ENCODE assay signal across 26 cellular contexts in genomic region chr17:8909621-8910292, GRCh38. TPM values are rescaled to one million over a fixed set of nuclear protein-coding genes. Genes with fewer than 3 reads are reported as not detected.
DNase-seq lines count a peak whose midpoint lies in the region; ATAC-seq and TF ChIP-seq lines count a peak whose summit lies in the region.
"Had no signal": no experiment of that assay in that cellular context is flagged by ENCODE, and none has a peak within 500 bp of the region (broad histone marks: within the 10 kb centered on the region; RNA-seq: fewer than 3 reads in every experiment).

No MANE protein-coding gene starts in this region.

- TF ChIP-seq CTCF in testis (IDR thresholded peaks at IDR 0.05), result no peak

- 73 to 75% methylated on average over 8 of the region's 8 CpGs for WGBS in testis, 2 donors

- no peak overlapping the region for H3K4me3 ChIP-seq in testis
- H3K4me3 ChIP-seq: coronary artery, heart right ventricle, prostate gland, stomach, tibial nerve had no signal

- no peaks in the 10 kb centered on the region for H3K4me1 ChIP-seq in testis
- H3K4me1 ChIP-seq: BE2C, foreskin keratinocyte, prostate gland, stomach, tibial nerve had no signal

- H3K27me3 Mint-ChIP-seq in activated naive CD4-positive, alpha-beta T cell treated with anti-CD3 and anti-CD28 coated beads, Interleukin-2, amount 50 U/mL, for 24 hours, result no peaks in the 10 kb centered on the region
- no peaks in the 10 kb centered on the region for H3K27me3 Mint-ChIP-seq in effector memory CD8-positive, alpha-beta T cell
- no peaks in the 10 kb centered on the region for H3K27me3 Mint-ChIP-seq in stimulated activated memory B cell treated with anti-CD40 and anti-IgM and Interleukin-4, amounts not matched to agents 10 μg/mL and 1 μg/mL and 100 μg/mL, for 72 hours
- peaks cover 0 to 8% (median 2%) of the 10 kb centered on the region in 3 donors for H3K27me3 Mint-ChIP-seq in immature natural killer cell (ENCODE audit: low read depth in 3 of 3)
- H3K27me3 Mint-ChIP-seq: activated CD4-positive, alpha-beta T cell treated with anti-CD3 and anti-CD28 coated beads, Interleukin-2, amount 10 ng/mL, durations not matched to agents 24 days and 14 days; activated T-helper 17 cell treated with anti-CD3 and anti-CD28 coated beads, Interleukin-2, amount 50 U/mL, for 72 hours; memory B cell had no signal

- no peak for TF ChIP-seq POLR2A in testis (IDR thresholded peaks at IDR 0.05)

- no peak overlapping the region for H3K27ac ChIP-seq in testis
- H3K27ac ChIP-seq: foreskin keratinocyte, HL-60, prostate gland, stomach, tibial nerve had no signal

- peak; percentile 52 for ATAC-seq in GM18868 (IDR thresholded peaks at IDR 0.05; ENCODE audit: unreplicated experiment)
- no peak for ATAC-seq in effector memory CD8-positive, alpha-beta T cell (replicated peaks)
- ATAC-seq in stimulated activated memory B cell treated with anti-CD40 and anti-IgM and Interleukin-4, amounts not matched to agents 10 μg/mL and 1 μg/mL and 100 μg/mL, for 72 hours, result peak; percentile 59
- ATAC-seq: activated naive CD4-positive, alpha-beta T cell treated with anti-CD3 and anti-CD28 coated beads, Interleukin-2, amount 50 U/mL, for 72 hours; activated T-helper 17 cell treated with anti-CD3 and anti-CD28 coated beads, Interleukin-2, amount 50 U/mL, for 72 hours; foreskin keratinocyte had no signal

- no peaks in the 10 kb centered on the region for H3K27me3 ChIP-seq in testis
- H3K27me3 ChIP-seq: BE2C, tibial nerve had no signal

- H3K36me3 ChIP-seq in testis (ENCODE audit: low read depth, missing control alignments), result no peaks in the 10 kb centered on the region
- H3K36me3 ChIP-seq: BE2C, prostate gland, tibial nerve had no signal

- H3K27ac Mint-ChIP-seq in activated naive CD4-positive, alpha-beta T cell treated with anti-CD3 and anti-CD28 coated beads, Interleukin-2, amount 50 U/mL, for 24 hours, result peak overlapping the region; percentile 41
- H3K27ac Mint-ChIP-seq in effector memory CD8-positive, alpha-beta T cell, result peak overlapping the region; percentile 62 to 84
- H3K27ac Mint-ChIP-seq in stimulated activated memory B cell treated with anti-CD40 and anti-IgM and Interleukin-4, amounts not matched to agents 10 μg/mL and 1 μg/mL and 100 μg/mL, for 72 hours, result peak overlapping the region; percentile 60
- peak overlapping the region in 3 of 6 donors; percentile 64 to 73 (median 65) for H3K27ac Mint-ChIP-seq in immature natural killer cell
- H3K27ac Mint-ChIP-seq: activated CD4-positive, alpha-beta T cell treated with anti-CD3 and anti-CD28 coated beads, Interleukin-2, amount 10 ng/mL, durations not matched to agents 24 days and 14 days had no signal

- H3K4me3 Mint-ChIP-seq in activated naive CD4-positive, alpha-beta T cell treated with anti-CD3 and anti-CD28 coated beads, Interleukin-2, amount 50 U/mL, for 24 hours, result no peak overlapping the region
- no peak overlapping the region for H3K4me3 Mint-ChIP-seq in effector memory CD8-positive, alpha-beta T cell
- no peak overlapping the region for H3K4me3 Mint-ChIP-seq in stimulated activated memory B cell treated with anti-CD40 and anti-IgM and Interleukin-4, amounts not matched to agents 10 μg/mL and 1 μg/mL and 100 μg/mL, for 72 hours
- no peak overlapping the region for H3K4me3 Mint-ChIP-seq in immature natural killer cell
- H3K4me3 Mint-ChIP-seq: activated CD4-positive, alpha-beta T cell treated with anti-CD3 and anti-CD28 coated beads, Interleukin-2, amount 10 ng/mL, durations not matched to agents 24 days and 14 days; activated T-helper 17 cell treated with anti-CD3 and anti-CD28 coated beads, Interleukin-2, amount 50 U/mL, for 72 hours; memory B cell had no signal

- peaks cover 16% of the 10 kb centered on the region for H3K36me3 Mint-ChIP-seq in activated naive CD4-positive, alpha-beta T cell treated with anti-CD3 and anti-CD28 coated beads, Interleukin-2, amount 50 U/mL, for 24 hours
- peaks cover 70% of the 10 kb centered on the region for H3K36me3 Mint-ChIP-seq in effector memory CD8-positive, alpha-beta T cell (ENCODE audit: insufficient read depth)
- H3K36me3 Mint-ChIP-seq in stimulated activated memory B cell treated with anti-CD40 and anti-IgM and Interleukin-4, amounts not matched to agents 10 μg/mL and 1 μg/mL and 100 μg/mL, for 72 hours, result peaks cover 63% of the 10 kb centered on the region
- peaks cover 12 to 49% (median 28%) of the 10 kb centered on the region in 3 donors for H3K36me3 Mint-ChIP-seq in immature natural killer cell

- no peaks in the 10 kb centered on the region for H3K9me3 Mint-ChIP-seq in activated naive CD4-positive, alpha-beta T cell treated with anti-CD3 and anti-CD28 coated beads, Interleukin-2, amount 50 U/mL, for 24 hours
- H3K9me3 Mint-ChIP-seq in effector memory CD8-positive, alpha-beta T cell, result no peaks in the 10 kb centered on the region
- no peaks in the 10 kb centered on the region for H3K9me3 Mint-ChIP-seq in stimulated activated memory B cell treated with anti-CD40 and anti-IgM and Interleukin-4, amounts not matched to agents 10 μg/mL and 1 μg/mL and 100 μg/mL, for 72 hours
- no peaks in the 10 kb centered on the region for H3K9me3 Mint-ChIP-seq in immature natural killer cell
- H3K9me3 Mint-ChIP-seq: activated CD4-positive, alpha-beta T cell treated with anti-CD3 and anti-CD28 coated beads, Interleukin-2, amount 10 ng/mL, durations not matched to agents 24 days and 14 days; activated naive CD4-positive, alpha-beta T cell treated with anti-CD3 and anti-CD28 coated beads, Interleukin-2, amount 50 U/mL, for 72 hours; activated T-helper 17 cell treated with anti-CD3 and anti-CD28 coated beads, Interleukin-2, amount 50 U/mL, for 72 hours; memory B cell had no signal

- intact Hi-C loops in testis (cut with DNase I; ENCODE audit: low total_unique reads), result no loop called here

- H3K4me1 Mint-ChIP-seq in activated naive CD4-positive, alpha-beta T cell treated with anti-CD3 and anti-CD28 coated beads, Interleukin-2, amount 50 U/mL, for 24 hours, result peaks cover 16% of the 10 kb centered on the region
- peaks cover 41 to 42% of the 10 kb centered on the region in 2 donors for H3K4me1 Mint-ChIP-seq in effector memory CD8-positive, alpha-beta T cell (ENCODE audit: low read depth in 2 of 2)
- H3K4me1 Mint-ChIP-seq in stimulated activated memory B cell treated with anti-CD40 and anti-IgM and Interleukin-4, amounts not matched to agents 10 μg/mL and 1 μg/mL and 100 μg/mL, for 72 hours, result peaks cover 75% of the 10 kb centered on the region
- peaks cover 52 to 60% of the 10 kb centered on the region in 2 donors for H3K4me1 Mint-ChIP-seq in immature natural killer cell

- no peaks in the 10 kb centered on the region for H3K9me3 ChIP-seq in testis
- H3K9me3 ChIP-seq: BE2C, heart right ventricle, prostate gland, stomach, tibial nerve had no signal

- DNase-seq in activated naive CD4-positive, alpha-beta T cell treated with Interleukin-2 at 50 U/mL for 16 hours, result no peak
- no peak for DNase-seq in effector memory CD8-positive, alpha-beta T cell
- DNase-seq in immature natural killer cell (no peak), testis (no peak)
- DNase-seq: BE2C, COR-L47, foreskin keratinocyte, heart right ventricle, Karpas-422, NCI-H146, NCI-H2107, NCI-H446 treated with DMSO at 0.1 percent for 48 hours, RPMI8226, stomach had no signal

RNA-seq across cellular contexts. Expression of gene PIK3R6, which starts 42.3 kb away (rescaled TPM):
- polyA plus RNA-seq in immature natural killer cell (under 1 TPM in 2 of 3 donors, not detected in 1; 0.18 to 0.57 TPM), testis (ENCODE audit: insufficient read depth, low read depth, low replicate concordance) (2.6 TPM)
- 1 to 10 TPM; 1.3 to 2.5 TPM for total RNA-seq in testis
- total RNA-seq: bronchial epithelial cell, foreskin keratinocyte had no signal
- polyA plus RNA-seq: foreskin keratinocyte had no signal

RNA-seq across cellular contexts. Expression of gene PIK3R5, which starts 55.8 kb away (rescaled TPM):
- polyA plus RNA-seq in immature natural killer cell (10 to 100 TPM; 26.7 to 90.9 (median 28.9) TPM), testis (ENCODE audit: insufficient read depth, low read depth, low replicate concordance) (6.1 TPM)
- total RNA-seq in testis, result 10 to 100 TPM in 1 of 2 donors, 1 to 10 TPM in 1; 7.4 to 14.0 TPM
- total RNA-seq: bronchial epithelial cell, foreskin keratinocyte had no signal
- polyA plus RNA-seq: foreskin keratinocyte had no signal
